26 cellular contexts compared by ENCODE assay signal in the genomic region with DNA sequence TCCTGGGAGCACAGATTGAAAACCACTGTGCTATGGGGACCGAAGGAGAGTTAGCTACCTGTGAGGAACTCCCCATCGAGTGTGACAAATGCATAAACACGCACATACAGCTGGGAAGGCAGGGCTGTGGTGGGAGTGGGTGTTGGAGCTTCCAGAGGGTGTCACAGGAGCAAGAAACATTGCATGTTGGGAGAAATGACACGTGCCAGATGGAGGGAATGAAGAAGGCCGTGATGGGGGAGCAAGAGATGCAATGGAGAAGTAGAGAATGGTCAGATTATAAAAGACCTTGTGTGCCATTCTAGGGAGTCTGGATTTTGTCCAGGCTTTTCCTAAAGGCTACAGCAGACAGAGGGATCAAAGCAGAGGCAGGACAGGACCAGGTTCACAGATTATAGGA.
DNase-seq lines count a peak whose midpoint lies in the region; ATAC-seq, FAIRE-seq and TF ChIP-seq lines count a peak whose summit lies in the region.
"Had no signal": no experiment of that assay in that cellular context is flagged by ENCODE, and none has a peak within 500 bp of the region (broad histone marks: within the 10 kb centered on the region; RNA-seq: fewer than 3 reads in every experiment).

No MANE protein-coding gene starts in this region.

- H3K4me3 Mint-ChIP-seq in CD8-positive, alpha-beta memory T cell: no peak overlapping the region
- H3K4me3 Mint-ChIP-seq: B cell; CD4-positive, alpha-beta T cell; CD8-positive, alpha-beta T cell had no signal

- DNase-seq in SK-N-SH: no peak
- DNase-seq in CD8-positive, alpha-beta memory T cell: no peak
- no peak for DNase-seq in K562 (ENCODE audit: extremely low read depth in 1 of 4, low spot score in 3 of 4)
- no peak for DNase-seq in GM23248
- DNase-seq: AML-193; CD4-positive, alpha-beta T cell; CD8-positive, alpha-beta T cell; COR-L47; DMS 273 treated with DMSO at 0.1 percent for 48 hours; DMS153; DMS53; DMS79; DND-41; EL; GDM1 had no signal

- H4K20me1 ChIP-seq in SK-N-SH (ENCODE audit: insufficient read depth) (no peaks in the 10 kb centered on the region), K562 (replicated peaks; ENCODE audit: control insufficient read depth, insufficient read depth, low read length) (no peaks in the 10 kb centered on the region), GM23248 (ENCODE audit: insufficient read depth) (no peaks in the 10 kb centered on the region)
- H4K20me1 ChIP-seq: BLaER1 treated with 17β-estradiol and CSF1 and Interleukin-3, amounts not matched to agents 10 nM and 100 nM had no signal

- peaks cover 0 to 3% (median 2%) of the 10 kb centered on the region in 5 donors for H3K9me3 Mint-ChIP-seq in CD8-positive, alpha-beta memory T cell
- H3K9me3 Mint-ChIP-seq: CD4-positive, alpha-beta T cell; CD8-positive, alpha-beta T cell had no signal

- peaks cover 14 to 16% of the 10 kb centered on the region in 2 donors for H3K27me3 Mint-ChIP-seq in CD8-positive, alpha-beta memory T cell

- no peak overlapping the region for H3K27ac ChIP-seq in SK-N-SH (ENCODE audit: low read depth in 2 of 2, low read length in 1 of 2)
- H3K27ac ChIP-seq in CD8-positive, alpha-beta memory T cell (ENCODE audit: low read depth, low read length): peak overlapping the region; percentile 88
- H3K27ac ChIP-seq in K562 (ENCODE audit: extremely low read depth, low read depth, low read length): peak overlapping the region; percentile 97; the same call in 1 of the 3 replicates
- no peak overlapping the region for H3K27ac ChIP-seq in GM23248
- H3K27ac ChIP-seq: 22Rv1; BLaER1 treated with 17β-estradiol and CSF1 and Interleukin-3, amounts not matched to agents 10 nM and 100 nM; C4-2B had no signal

- H3F3A ChIP-seq in SK-N-SH (replicated peaks; ENCODE audit: insufficient read depth) (no peaks in the 10 kb centered on the region), GM23248 (ENCODE audit: insufficient read depth) (peaks cover under 1% of the 10 kb centered on the region; the same call in 1 of the 2 replicates)

- ATAC-seq in SK-N-SH treated with all-trans-retinoic acid at 6 μM for 48 hours (no peak), K562 (no peak), GM18858 (IDR thresholded peaks at IDR 0.05; ENCODE audit: unreplicated experiment) (no peak)
- ATAC-seq: A549; CD8-positive, alpha-beta T cell; GM12878 had no signal

- H3K9ac ChIP-seq in SK-N-SH: no peak overlapping the region
- no peak overlapping the region for H3K9ac ChIP-seq in K562 (ENCODE audit: insufficient read depth in 1 of 2, low read depth in 2 of 2, low read length in 2 of 2)
- H3K9ac ChIP-seq in GM23248: no peak overlapping the region
- H3K9ac ChIP-seq: BLaER1 treated with 17β-estradiol and CSF1 and Interleukin-3, amounts not matched to agents 10 nM and 100 nM had no signal

- H3K4me3 ChIP-seq in SK-N-SH (ENCODE audit: low read depth in 2 of 2, low read length in 1 of 2) (no peak overlapping the region), K562 (no peak overlapping the region), GM23248 (no peak overlapping the region)
- no peak overlapping the region for H3K4me3 ChIP-seq in CD8-positive, alpha-beta memory T cell (ENCODE audit: low read length)
- H3K4me3 ChIP-seq: A549; BLaER1 treated with 17β-estradiol and CSF1 and Interleukin-3, amounts not matched to agents 10 nM and 100 nM; GM12878 had no signal

- no TSS peak for BruUV-seq in K562 (replicated peaks; lab: Mats Ljungman, UMichigan)

- H3K9me1 ChIP-seq in K562 (ENCODE audit: control insufficient read depth, insufficient read depth, low read length): no peaks in the 10 kb centered on the region

- H3K4me1 ChIP-seq in SK-N-SH (ENCODE audit: control insufficient read depth in 1 of 2, insufficient read depth in 2 of 2, low read depth in 1 of 2, low read length in 1 of 2) (peaks cover 0 to 6% of the 10 kb centered on the region in 2 experiments; a peak in 1 of 4 replicates), K562 (replicated peaks in 1 of 2; ENCODE audit: control insufficient read depth in 2 of 2, insufficient read depth in 2 of 2, low read length in 2 of 2) (peaks cover 14 to 56% of the 10 kb centered on the region in 2 experiments), GM23248 (ENCODE audit: insufficient read depth) (peaks cover 1% of the 10 kb centered on the region)
- no peaks in the 10 kb centered on the region for H3K4me1 ChIP-seq in CD8-positive, alpha-beta memory T cell (ENCODE audit: insufficient read depth, low read length)

- no peak for FAIRE-seq in K562 (lab: Jason Lieb, UNC)
- FAIRE-seq: A549, GM12878, GM12892, GM18507, GM19239 had no signal

- no peaks in the 10 kb centered on the region for H3K36me3 ChIP-seq in SK-N-SH (replicated peaks in 1 of 2; ENCODE audit: control insufficient read depth in 1 of 2, insufficient read depth in 2 of 2, low read length in 1 of 2)
- H3K36me3 ChIP-seq in CD8-positive, alpha-beta memory T cell (ENCODE audit: insufficient read depth, low read length): no peaks in the 10 kb centered on the region
- H3K36me3 ChIP-seq in K562 (ENCODE audit: control insufficient read depth, insufficient read depth, low read length): no peaks in the 10 kb centered on the region
- no peaks in the 10 kb centered on the region for H3K36me3 ChIP-seq in GM23248 (ENCODE audit: low read depth)
- H3K36me3 ChIP-seq: BLaER1 treated with 17β-estradiol and CSF1 and Interleukin-3, amounts not matched to agents 10 nM and 100 nM had no signal

- intact Hi-C loops in K562 (cut with micrococcal nuclease): no loop called here

- POLR2A ChIA-PET in SK-N-SH (lab: Yijun Ruan, JAX): no interaction called here
- POLR2A ChIA-PET in CD8-positive, alpha-beta memory T cell (lab: Charles Lee): no interaction called here
- POLR2A ChIA-PET in K562 (lab: Yijun Ruan, JAX): interaction anchor here (0.6 to 3.3 kb wide), 2 partner anchors 13 to 28 kb away, joined by 3 to 26 read pairs; no protein-coding TSS in a partner anchor

- H3K9me3 ChIP-seq in SK-N-SH: no peaks in the 10 kb centered on the region
- no peaks in the 10 kb centered on the region for H3K9me3 ChIP-seq in CD8-positive, alpha-beta memory T cell (ENCODE audit: low read length)
- H3K9me3 ChIP-seq in K562 (replicated peaks; ENCODE audit: control insufficient read depth, insufficient read depth, low read depth, low read length): no peaks in the 10 kb centered on the region; the same call in 1 of the 2 replicates
- H3K9me3 ChIP-seq in GM23248 (ENCODE audit: low read depth): no peaks in the 10 kb centered on the region
- H3K9me3 ChIP-seq: A549; BLaER1 treated with 17β-estradiol and CSF1 and Interleukin-3, amounts not matched to agents 10 nM and 100 nM had no signal

- CTCF ChIA-PET in SK-N-SH (lab: Yijun Ruan, JAX): no interaction called here
- CTCF ChIA-PET in CD8-positive, alpha-beta memory T cell (lab: Charles Lee): no interaction called here
- CTCF ChIA-PET in K562 (lab: Yijun Ruan, JAX; ENCODE audit: low intra/inter-chr PET ratio): no interaction called here

- H3K79me2 ChIP-seq in SK-N-SH (ENCODE audit: insufficient read depth) (no peaks in the 10 kb centered on the region), K562 (ENCODE audit: control insufficient read depth, insufficient read depth, low read length) (no peaks in the 10 kb centered on the region), GM23248 (ENCODE audit: insufficient read depth) (no peaks in the 10 kb centered on the region)

- TF ChIP-seq EP300 in SK-N-SH (IDR thresholded peaks at IDR 0.05; ENCODE audit: borderline replicate concordance in 1 of 2, low read depth in 1 of 2, low read length in 1 of 2) (no peak), K562 (IDR thresholded peaks at IDR 0.05; ENCODE audit: low read length) (no peak)

- H3K4me2 ChIP-seq in SK-N-SH (no peak overlapping the region), K562 (ENCODE audit: insufficient read depth, low read length) (no peak overlapping the region), GM23248 (ENCODE audit: unreplicated experiment) (no peak overlapping the region)
- H3K4me2 ChIP-seq: A549; BLaER1 treated with 17β-estradiol and CSF1 and Interleukin-3, amounts not matched to agents 10 nM and 100 nM had no signal

- in situ Hi-C loops in K562 (cut with MboI) (loop anchor here (10.0 kb wide), 1 partner anchor 903 kb away; the partner anchor contains the start of gene VAPA), GM23248 (cut with MboI) (no loop called here)

- TF ChIP-seq CTCF in SK-N-SH (IDR thresholded peaks at IDR 0.05): no peak
- TF ChIP-seq CTCF in K562 (IDR thresholded peaks at IDR 0.05 in 2 of 3, conservative IDR thresholded peaks at IDR 0.05 in 1 of 3; ENCODE audit: insufficient read depth in 2 of 3, low read depth in 1 of 3, low read length in 3 of 3): no peak

- 70% methylated on average over 5 of the region's 5 CpGs for WGBS in SK-N-SH (ENCODE audit: low lambda C conversion rate)
- 64% methylated on average over 5 of the region's 5 CpGs for WGBS in K562 (ENCODE audit: insufficient coverage, low coverage, missing lambda C conversion rate)
- WGBS in GM23248 (ENCODE audit: low coverage in 1 of 2, low lambda C conversion rate in 2 of 2, missing lambda C conversion rate in 2 of 2), 2 experiments: 73 to 80% methylated on average over 5 of the region's 5 CpGs

- H3K4me1 Mint-ChIP-seq in CD8-positive, alpha-beta memory T cell: no peaks in the 10 kb centered on the region
- H3K4me1 Mint-ChIP-seq: B cell had no signal

- TF ChIP-seq RAD21 in SK-N-SH (IDR thresholded peaks at IDR 0.05; ENCODE audit: low read length) (no peak), K562 (CRISPR knock-in tag; conservative IDR thresholded peaks at IDR 0.05 in 1 of 2, IDR thresholded peaks at IDR 0.05 in 1 of 2) (no peak)

- H3K9me2 ChIP-seq in SK-N-SH (no peaks in the 10 kb centered on the region), GM23248 (ENCODE audit: insufficient read depth) (no peaks in the 10 kb centered on the region)

- H3K36me3 Mint-ChIP-seq in CD8-positive, alpha-beta memory T cell: no peaks in the 10 kb centered on the region
- H3K36me3 Mint-ChIP-seq: CD8-positive, alpha-beta T cell had no signal

- no peak for TF ChIP-seq POLR2A in K562 (conservative IDR thresholded peaks at IDR 0.05)

- no peaks in the 10 kb centered on the region for H3K27me3 ChIP-seq in SK-N-SH (ENCODE audit: insufficient read depth)
- H3K27me3 ChIP-seq in CD8-positive, alpha-beta memory T cell (ENCODE audit: insufficient read depth, low read length, poor library complexity, severe bottlenecking): no peaks in the 10 kb centered on the region
- no peaks in the 10 kb centered on the region for H3K27me3 ChIP-seq in K562 (ENCODE audit: control insufficient read depth in 2 of 2, insufficient read depth in 2 of 2, low read length in 2 of 2)
- H3K27me3 ChIP-seq in GM23248 (replicated peaks; ENCODE audit: insufficient read depth): no peaks in the 10 kb centered on the region
- H3K27me3 ChIP-seq: BLaER1 treated with 17β-estradiol and CSF1 and Interleukin-3, amounts not matched to agents 10 nM and 100 nM had no signal

- no peak overlapping the region for H2AFZ ChIP-seq in SK-N-SH (ENCODE audit: low read depth)
- peak overlapping the region; percentile 46 for H2AFZ ChIP-seq in K562 (ENCODE audit: low read depth, low read length)
- H2AFZ ChIP-seq in GM23248: no peak overlapping the region

- H3K27ac Mint-ChIP-seq in CD8-positive, alpha-beta memory T cell: peak overlapping the region in 1 of 8 donors; percentile 47
- H3K27ac Mint-ChIP-seq: B cell; CD4-positive, alpha-beta T cell; CD8-positive, alpha-beta T cell had no signal

Comparison
In these comparisons a context has a peak if more than half of its experiments do, and no peak if none do; other contexts are left out.
1. H3K27ac ChIP-seq: peak in CD8-positive, alpha-beta memory T cell (single experiment) and K562 (single experiment); none in SK-N-SH (0 of 2) and GM23248 (single experiment).